In the genomic region with DNA sequence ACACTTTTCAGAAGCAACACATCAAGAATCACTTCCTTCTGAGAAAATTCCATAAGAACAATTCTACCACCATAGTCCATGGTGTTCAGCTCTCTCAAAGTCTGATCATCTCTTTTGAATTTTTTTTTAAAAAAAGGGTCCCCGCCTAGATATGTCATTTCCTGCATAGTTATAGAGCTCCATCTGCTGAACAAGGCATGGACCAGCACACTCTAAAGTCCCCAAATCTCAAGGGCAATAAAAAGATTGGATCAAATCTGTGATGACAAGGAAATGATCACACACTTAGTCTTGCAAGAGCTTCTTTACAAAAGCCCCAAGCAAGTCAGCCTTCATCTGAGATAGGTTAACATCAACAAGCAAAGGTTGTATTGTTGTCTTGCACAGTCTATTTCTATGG, we compare ENCODE assay signal across 15 cellular contexts.
A peak's percentile ranks its signal among the peaks of the same experiment; 100 is the strongest.
DNase-seq lines count a peak whose midpoint lies in the region; ATAC-seq and TF ChIP-seq lines count a peak whose summit lies in the region.
"Had no signal": no experiment of that assay in that cellular context is flagged by ENCODE, and none has a peak within 500 bp of the region (broad histone marks: within the 10 kb centered on the region; RNA-seq: fewer than 3 reads in every experiment).

No MANE protein-coding gene starts in this region.

- DNase-seq in AG09319 (ENCODE audit: extremely low read depth, low read depth) (no peak), SW480 (ENCODE audit: low spot score) (peak; percentile 2), fibroblast of villous mesenchyme (ENCODE audit: low read depth) (peak; percentile 7), NCI-H1436 (lab: John Stamatoyannopoulos, UW) (no peak)
- no peak for DNase-seq in activated CD4-positive, alpha-beta T cell treated with anti-CD3 and anti-CD28 coated beads, Interleukin-2, amount 10 ng/mL, durations not matched to agents 7 days and 5 days
- DNase-seq: aorta, dorsolateral prefrontal cortex, esophagus squamous epithelium, MV-4-11, naive B cell, NCI-H748 treated with DMSO at 0.1 percent for 48 hours had no signal

- TF ChIP-seq CTCF in AG09319 (IDR thresholded peaks at IDR 0.05; ENCODE audit: low read depth, low read length) (peak; percentile 22), HEK293 (tag by site-specific recombination; IDR thresholded peaks at IDR 0.05) (peak; percentile 31; the same call in 1 of the 2 replicates), fibroblast of villous mesenchyme (IDR thresholded peaks at IDR 0.05; ENCODE audit: insufficient read depth, low read depth, low read length) (peak; percentile 32)

- H3K27ac Mint-ChIP-seq in activated CD4-positive, alpha-beta T cell treated with anti-CD3 and anti-CD28 coated beads, Interleukin-2, amount 10 ng/mL, durations not matched to agents 7 days and 5 days, result no peak overlapping the region
- H3K27ac Mint-ChIP-seq: naive B cell; T-helper 1 cell treated with Interleukin-12 subunit alpha and Interleukin-12 subunit beta and Interleukin-4 antibody, amounts not matched to agents 30 μg/mL and 1 μg/mL, for 36 hours had no signal

- ATAC-seq in GM19467 (IDR thresholded peaks at IDR 0.05; ENCODE audit: unreplicated experiment) (no peak), HG03432 (IDR thresholded peaks at IDR 0.05; ENCODE audit: unreplicated experiment) (no peak)

- 0 out of 2 replicates have a peak, but pooled peaks cover 3% of the 10 kb centered on the region for H3K4me1 ChIP-seq in HEK293 (ENCODE audit: control insufficient read depth, insufficient read depth, low read length)

- POLR2A ChIA-PET in HEK293 (lab: Yijun Ruan, JAX), result no interaction called here
- POLR2A ChIA-PET in activated CD4-positive, alpha-beta T cell treated with anti-CD3 and anti-CD28 coated beads, Interleukin-2, amount 10 ng/mL, durations not matched to agents 7 days and 5 days (lab: Charles Lee), result no interaction called here

- H3K36me3 ChIP-seq in HEK293 (ENCODE audit: control insufficient read depth in 2 of 2, insufficient read depth in 1 of 2, low read length in 2 of 2), result no peaks in the 10 kb centered on the region
- H3K36me3 ChIP-seq: esophagus squamous epithelium had no signal

- H3K9me3 ChIP-seq in HEK293 (ENCODE audit: control insufficient read depth, insufficient read depth, low read depth, low read length), result no peaks in the 10 kb centered on the region
- H3K9me3 ChIP-seq: esophagus squamous epithelium had no signal

- CTCF ChIA-PET in HEK293 (lab: Yijun Ruan, JAX), result interaction anchor here (0.6 to 2.0 kb wide), 13 partner anchors 12 to 1435 kb away, joined by 3 to 10 read pairs (median 4); no protein-coding TSS in a partner anchor
- CTCF ChIA-PET in activated CD4-positive, alpha-beta T cell treated with anti-CD3 and anti-CD28 coated beads, Interleukin-2, amount 10 ng/mL, durations not matched to agents 7 days and 5 days (lab: Charles Lee), result no interaction called here

- H3K9me3 Mint-ChIP-seq in activated CD4-positive, alpha-beta T cell treated with anti-CD3 and anti-CD28 coated beads, Interleukin-2, amount 10 ng/mL, durations not matched to agents 7 days and 5 days, result no peaks in the 10 kb centered on the region
- H3K9me3 Mint-ChIP-seq: T-helper 1 cell treated with Interleukin-12 subunit alpha and Interleukin-12 subunit beta and Interleukin-4 antibody, amounts not matched to agents 30 μg/mL and 1 μg/mL, for 36 hours had no signal

- H3K4me1 Mint-ChIP-seq in activated CD4-positive, alpha-beta T cell treated with anti-CD3 and anti-CD28 coated beads, Interleukin-2, amount 10 ng/mL, durations not matched to agents 7 days and 5 days, result no peaks in the 10 kb centered on the region
- H3K4me1 Mint-ChIP-seq: naive B cell had no signal

- H3K36me3 Mint-ChIP-seq in activated CD4-positive, alpha-beta T cell treated with anti-CD3 and anti-CD28 coated beads, Interleukin-2, amount 10 ng/mL, durations not matched to agents 7 days and 5 days (ENCODE audit: low read depth), result no peaks in the 10 kb centered on the region
- H3K36me3 Mint-ChIP-seq: naive B cell had no signal

- H3K4me3 ChIP-seq in HEK293 (ENCODE audit: low read depth, low read length) (no peak overlapping the region), fibroblast of villous mesenchyme (ENCODE audit: low read depth, low read length) (no peak overlapping the region)
- H3K4me3 ChIP-seq: dorsolateral prefrontal cortex, esophagus squamous epithelium had no signal

- H3K27ac ChIP-seq in HEK293 (ENCODE audit: extremely low read depth, low read depth, low read length), result no peak overlapping the region
- H3K27ac ChIP-seq: dorsolateral prefrontal cortex, esophagus squamous epithelium had no signal

- H3K27me3 Mint-ChIP-seq in activated CD4-positive, alpha-beta T cell treated with anti-CD3 and anti-CD28 coated beads, Interleukin-2, amount 10 ng/mL, durations not matched to agents 7 days and 5 days, result peaks cover 35% of the 10 kb centered on the region

- no peak overlapping the region for H3K4me3 Mint-ChIP-seq in activated CD4-positive, alpha-beta T cell treated with anti-CD3 and anti-CD28 coated beads, Interleukin-2, amount 10 ng/mL, durations not matched to agents 7 days and 5 days
- H3K4me3 Mint-ChIP-seq: naive B cell; T-helper 1 cell treated with Interleukin-12 subunit alpha and Interleukin-12 subunit beta and Interleukin-4 antibody, amounts not matched to agents 30 μg/mL and 1 μg/mL, for 36 hours had no signal

TF ChIP-seq in HEK293, 187 proteins besides CTCF, POLR2A, EP300 and RAD21:
- TF ChIP-seq ZNF654 (tag by site-specific recombination; IDR thresholded peaks at IDR 0.05; ENCODE audit: low read depth), result peak; percentile 50
- TF ChIP-seq, protein P1, sequence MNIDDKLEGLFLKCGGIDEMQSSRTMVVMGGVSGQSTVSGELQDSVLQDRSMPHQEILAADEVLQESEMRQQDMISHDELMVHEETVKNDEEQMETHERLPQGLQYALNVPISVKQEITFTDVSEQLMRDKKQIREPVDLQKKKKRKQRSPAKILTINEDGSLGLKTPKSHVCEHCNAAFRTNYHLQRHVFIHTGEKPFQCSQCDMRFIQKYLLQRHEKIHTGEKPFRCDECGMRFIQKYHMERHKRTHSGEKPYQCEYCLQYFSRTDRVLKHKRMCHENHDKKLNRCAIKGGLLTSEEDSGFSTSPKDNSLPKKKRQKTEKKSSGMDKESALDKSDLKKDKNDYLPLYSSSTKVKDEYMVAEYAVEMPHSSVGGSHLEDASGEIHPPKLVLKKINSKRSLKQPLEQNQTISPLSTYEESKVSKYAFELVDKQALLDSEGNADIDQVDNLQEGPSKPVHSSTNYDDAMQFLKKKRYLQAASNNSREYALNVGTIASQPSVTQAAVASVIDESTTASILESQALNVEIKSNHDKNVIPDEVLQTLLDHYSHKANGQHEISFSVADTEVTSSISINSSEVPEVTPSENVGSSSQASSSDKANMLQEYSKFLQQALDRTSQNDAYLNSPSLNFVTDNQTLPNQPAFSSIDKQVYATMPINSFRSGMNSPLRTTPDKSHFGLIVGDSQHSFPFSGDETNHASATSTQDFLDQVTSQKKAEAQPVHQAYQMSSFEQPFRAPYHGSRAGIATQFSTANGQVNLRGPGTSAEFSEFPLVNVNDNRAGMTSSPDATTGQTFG (tag by site-specific recombination; IDR thresholded peaks at IDR 0.05; ENCODE audit: borderline replicate concordance), result no peak

Comparison
In these comparisons a context has a peak if more than half of its experiments do, and no peak if none do; other contexts are left out.
1. DNase-seq: peak in SW480 (single experiment) and fibroblast of villous mesenchyme (single experiment); none in AG09319 (single experiment), NCI-H1436 (single experiment) and activated CD4-positive, alpha-beta T cell treated with anti-CD3 and anti-CD28 coated beads, Interleukin-2, amount 10 ng/mL, durations not matched to agents 7 days and 5 days (single experiment).
2. Peak in every context shown above with its lines, with median percentiles within 50 percentile points of each other: CTCF ChIP-seq.